In the genomic region with DNA sequence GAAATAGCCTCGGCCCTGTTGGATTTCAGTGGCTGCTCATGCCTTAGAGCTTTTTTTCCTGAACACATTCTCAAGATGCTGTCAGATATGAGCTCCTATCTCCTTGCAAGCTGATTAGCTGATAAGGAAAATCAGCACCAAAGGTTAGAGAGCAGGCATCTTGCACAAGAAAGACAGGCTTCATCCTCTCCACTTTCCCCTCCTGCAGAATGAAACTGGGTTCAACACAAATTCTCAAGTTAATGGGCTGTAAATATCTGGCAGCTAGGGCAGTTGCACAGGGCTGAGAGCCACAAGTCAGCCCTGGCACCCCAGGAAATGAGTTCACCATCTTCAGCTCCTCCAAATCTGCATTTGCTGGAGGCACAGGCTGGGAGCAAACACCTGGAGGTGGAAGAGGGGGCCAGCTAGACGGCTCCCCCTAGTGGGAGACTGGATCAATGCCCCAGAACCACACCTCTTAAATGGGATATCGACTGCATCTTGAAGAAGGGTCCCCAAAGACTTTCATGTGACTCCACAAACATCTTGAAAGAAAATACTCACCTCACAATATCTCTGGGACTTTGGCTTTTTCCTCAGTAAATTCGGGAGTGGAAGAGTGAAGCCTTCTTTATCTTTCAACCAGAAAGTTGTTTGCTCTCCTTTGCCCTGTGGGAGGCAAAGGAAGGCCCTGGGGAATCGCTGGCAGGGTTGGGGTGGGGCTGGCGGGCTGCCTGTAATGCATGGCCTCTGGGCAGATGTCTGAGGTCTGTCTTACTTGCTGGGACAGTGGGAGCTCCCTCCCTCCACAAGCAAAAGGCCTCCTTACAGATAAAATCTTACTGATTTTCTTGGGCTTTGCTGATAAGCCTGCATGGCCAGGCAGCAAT, we compare ENCODE assay signal across 1 cellular context.
A peak's percentile ranks its signal among the peaks of the same experiment; 100 is the strongest.
TF ChIP-seq lines count a peak whose summit lies in the region.

No MANE protein-coding gene starts in this region.

TF ChIP-seq in HepG2, 621 proteins besides CTCF, POLR2A, EP300 and RAD21 (continued from another document and continues in another):
- TF ChIP-seq, protein P1, sequence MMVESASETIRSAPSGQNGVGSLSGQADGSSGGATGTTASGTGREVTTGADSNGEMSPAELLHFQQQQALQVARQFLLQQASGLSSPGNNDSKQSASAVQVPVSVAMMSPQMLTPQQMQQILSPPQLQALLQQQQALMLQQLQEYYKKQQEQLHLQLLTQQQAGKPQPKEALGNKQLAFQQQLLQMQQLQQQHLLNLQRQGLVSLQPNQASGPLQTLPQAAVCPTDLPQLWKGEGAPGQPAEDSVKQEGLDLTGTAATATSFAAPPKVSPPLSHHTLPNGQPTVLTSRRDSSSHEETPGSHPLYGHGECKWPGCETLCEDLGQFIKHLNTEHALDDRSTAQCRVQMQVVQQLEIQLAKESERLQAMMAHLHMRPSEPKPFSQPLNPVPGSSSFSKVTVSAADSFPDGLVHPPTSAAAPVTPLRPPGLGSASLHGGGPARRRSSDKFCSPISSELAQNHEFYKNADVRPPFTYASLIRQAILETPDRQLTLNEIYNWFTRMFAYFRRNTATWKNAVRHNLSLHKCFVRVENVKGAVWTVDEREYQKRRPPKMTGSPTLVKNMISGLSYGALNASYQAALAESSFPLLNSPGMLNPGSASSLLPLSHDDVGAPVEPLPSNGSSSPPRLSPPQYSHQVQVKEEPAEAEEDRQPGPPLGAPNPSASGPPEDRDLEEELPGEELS (CRISPR knock-in tag; IDR thresholded peaks at IDR 0.05) = 0 out of 2 replicates have a peak, but pooled peaks have one; percentile 19
- peak; percentile 96 for TF ChIP-seq SMC3 (IDR thresholded peaks at IDR 0.05; ENCODE audit: low read length)
- TF ChIP-seq MTA1 (CRISPR knock-in tag; IDR thresholded peaks at IDR 0.05; ENCODE audit: borderline replicate concordance) = 0 out of 2 replicates have a peak, but pooled peaks have one; percentile 50
- TF ChIP-seq, protein P2, sequence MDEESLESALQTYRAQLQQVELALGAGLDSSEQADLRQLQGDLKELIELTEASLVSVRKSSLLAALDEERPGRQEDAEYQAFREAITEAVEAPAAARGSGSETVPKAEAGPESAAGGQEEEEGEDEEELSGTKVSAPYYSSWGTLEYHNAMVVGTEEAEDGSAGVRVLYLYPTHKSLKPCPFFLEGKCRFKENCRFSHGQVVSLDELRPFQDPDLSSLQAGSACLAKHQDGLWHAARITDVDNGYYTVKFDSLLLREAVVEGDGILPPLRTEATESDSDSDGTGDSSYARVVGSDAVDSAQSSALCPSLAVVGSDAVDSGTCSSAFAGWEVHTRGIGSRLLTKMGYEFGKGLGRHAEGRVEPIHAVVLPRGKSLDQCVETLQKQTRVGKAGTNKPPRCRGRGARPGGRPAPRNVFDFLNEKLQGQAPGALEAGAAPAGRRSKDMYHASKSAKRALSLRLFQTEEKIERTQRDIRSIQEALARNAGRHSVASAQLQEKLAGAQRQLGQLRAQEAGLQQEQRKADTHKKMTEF (CRISPR knock-in tag; IDR thresholded peaks at IDR 0.05) = peak; percentile 52; the same call in 1 of the 2 replicates
- TF ChIP-seq, protein P3, sequence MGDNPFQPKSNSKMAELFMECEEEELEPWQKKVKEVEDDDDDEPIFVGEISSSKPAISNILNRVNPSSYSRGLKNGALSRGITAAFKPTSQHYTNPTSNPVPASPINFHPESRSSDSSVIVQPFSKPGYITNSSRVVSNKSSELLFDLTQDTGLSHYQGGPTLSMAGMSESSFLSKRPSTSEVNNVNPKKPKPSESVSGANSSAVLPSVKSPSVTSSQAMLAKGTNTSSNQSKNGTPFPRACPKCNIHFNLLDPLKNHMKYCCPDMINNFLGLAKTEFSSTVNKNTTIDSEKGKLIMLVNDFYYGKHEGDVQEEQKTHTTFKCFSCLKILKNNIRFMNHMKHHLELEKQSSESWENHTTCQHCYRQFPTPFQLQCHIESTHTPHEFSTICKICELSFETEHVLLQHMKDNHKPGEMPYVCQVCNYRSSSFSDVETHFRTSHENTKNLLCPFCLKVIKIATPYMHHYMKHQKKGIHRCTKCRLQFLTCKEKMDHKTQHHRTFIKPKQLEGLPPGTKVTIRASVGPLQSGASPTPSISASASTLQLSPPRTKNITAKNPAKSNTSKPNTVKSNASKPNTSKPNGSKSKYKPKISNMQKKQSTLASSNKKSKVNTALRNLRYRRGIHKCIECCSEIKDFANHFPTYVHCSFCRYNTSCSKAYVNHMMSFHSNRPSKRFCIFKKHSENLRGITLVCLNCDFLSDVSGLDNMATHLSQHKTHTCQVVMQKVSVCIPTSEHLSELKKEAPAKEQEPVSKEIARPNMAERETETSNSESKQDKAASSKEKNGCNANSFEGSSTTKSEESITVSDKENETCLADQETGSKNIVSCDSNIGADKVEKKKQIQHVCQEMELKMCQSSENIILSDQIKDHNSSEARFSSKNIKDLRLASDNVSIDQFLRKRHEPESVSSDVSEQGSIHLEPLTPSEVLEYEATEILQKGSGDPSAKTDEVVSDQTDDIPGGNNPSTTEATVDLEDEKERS (CRISPR knock-in tag; IDR thresholded peaks at IDR 0.05) = peak; percentile 79
- no peak for TF ChIP-seq ZNF20 (CRISPR knock-in tag; IDR thresholded peaks at IDR 0.05)
- no peak for TF ChIP-seq NFKB2 (CRISPR knock-in tag; IDR thresholded peaks at IDR 0.05; ENCODE audit: borderline replicate concordance)
- no peak for TF ChIP-seq RFX5 (IDR thresholded peaks at IDR 0.05; ENCODE audit: low read depth, low read length)
- TF ChIP-seq ZSCAN29 (CRISPR knock-in tag; conservative IDR thresholded peaks at IDR 0.05) = 0 out of 2 replicates have a peak, but pooled peaks have one; percentile 51
- TF ChIP-seq, protein P4, sequence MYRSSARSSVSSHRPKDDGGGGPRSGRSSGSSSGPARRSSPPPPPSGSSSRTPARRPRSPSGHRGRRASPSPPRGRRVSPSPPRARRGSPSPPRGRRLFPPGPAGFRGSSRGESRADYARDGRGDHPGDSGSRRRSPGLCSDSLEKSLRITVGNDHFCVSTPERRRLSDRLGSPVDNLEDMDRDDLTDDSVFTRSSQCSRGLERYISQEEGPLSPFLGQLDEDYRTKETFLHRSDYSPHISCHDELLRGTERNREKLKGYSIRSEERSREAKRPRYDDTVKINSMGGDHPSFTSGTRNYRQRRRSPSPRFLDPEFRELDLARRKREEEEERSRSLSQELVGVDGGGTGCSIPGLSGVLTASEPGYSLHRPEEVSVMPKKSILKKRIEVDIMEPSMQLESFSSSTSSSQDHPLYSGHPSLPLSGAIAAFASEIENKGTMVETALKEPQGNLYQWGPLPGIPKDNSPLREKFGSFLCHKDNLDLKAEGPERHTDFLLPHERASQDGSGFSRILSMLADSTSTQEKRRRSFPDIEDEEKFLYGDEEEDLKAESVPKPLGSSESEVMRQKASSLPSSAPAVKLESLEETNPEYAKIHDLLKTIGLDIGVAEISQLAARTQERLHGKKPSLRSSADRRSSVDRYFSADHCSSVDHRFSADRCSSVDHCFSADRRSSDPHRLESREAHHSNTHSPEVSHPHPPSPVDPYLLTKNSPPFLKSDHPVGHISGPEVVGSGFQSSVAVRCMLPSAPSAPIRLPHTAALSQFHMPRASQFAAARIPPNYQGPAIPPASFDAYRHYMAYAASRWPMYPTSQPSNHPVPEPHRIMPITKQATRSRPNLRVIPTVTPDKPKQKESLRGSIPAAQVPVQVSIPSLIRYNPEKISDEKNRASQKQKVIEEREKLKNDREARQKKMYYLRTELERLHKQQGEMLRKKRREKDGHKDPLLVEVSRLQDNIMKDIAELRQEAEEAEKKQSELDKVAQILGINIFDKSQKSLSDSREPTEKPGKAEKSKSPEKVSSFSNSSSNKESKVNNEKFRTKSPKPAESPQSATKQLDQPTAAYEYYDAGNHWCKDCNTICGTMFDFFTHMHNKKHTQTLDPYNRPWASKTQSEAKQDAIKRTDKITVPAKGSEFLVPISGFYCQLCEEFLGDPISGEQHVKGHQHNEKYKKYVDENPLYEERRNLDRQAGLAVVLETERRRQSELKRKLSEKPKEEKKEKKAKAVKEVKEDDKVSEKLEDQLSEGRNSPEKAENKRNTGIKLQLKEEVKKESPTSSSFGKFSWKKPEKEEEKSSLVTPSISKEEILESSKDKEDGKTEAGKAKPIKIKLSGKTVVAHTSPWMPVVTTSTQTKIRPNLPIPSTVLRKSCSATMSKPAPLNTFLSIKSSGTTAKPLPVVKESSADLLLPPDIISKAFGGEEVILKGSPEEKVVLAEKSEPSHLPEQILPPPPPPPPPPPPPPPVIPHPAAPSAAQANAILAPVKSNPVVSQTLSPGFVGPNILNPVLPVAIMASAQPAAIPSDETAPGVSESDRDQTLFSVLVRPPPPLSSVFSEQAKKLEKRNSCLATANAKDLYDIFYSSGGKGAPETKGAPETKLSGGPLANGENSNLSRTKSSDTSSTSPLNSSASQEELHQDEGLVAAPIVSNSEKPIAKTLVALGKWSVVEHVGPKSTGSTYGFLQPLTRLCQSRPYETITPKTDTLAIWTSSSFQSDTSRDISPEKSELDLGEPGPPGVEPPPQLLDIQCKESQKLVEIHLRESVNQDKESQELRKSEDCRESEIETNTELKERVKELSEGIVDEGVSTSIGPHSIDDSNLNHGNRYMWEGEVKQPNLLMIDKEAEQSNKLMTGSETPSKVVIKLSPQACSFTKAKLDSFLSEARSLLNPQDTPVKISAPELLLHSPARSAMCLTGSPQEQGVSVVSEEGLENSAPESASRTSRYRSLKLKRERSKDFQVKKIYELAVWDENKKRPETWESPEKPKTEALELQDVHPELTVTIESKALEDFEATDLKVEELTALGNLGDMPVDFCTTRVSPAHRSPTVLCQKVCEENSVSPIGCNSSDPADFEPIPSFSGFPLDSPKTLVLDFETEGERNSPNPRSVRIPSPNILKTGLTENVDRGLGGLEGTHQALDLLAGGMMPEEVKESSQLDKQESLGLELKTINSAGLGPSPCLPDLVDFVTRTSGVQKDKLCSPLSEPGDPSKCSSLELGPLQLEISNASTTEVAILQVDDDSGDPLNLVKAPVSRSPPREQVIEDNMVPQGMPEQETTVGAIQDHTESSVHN (CRISPR knock-in tag; IDR thresholded peaks at IDR 0.05) = 0 out of 2 replicates have a peak, but pooled peaks have one; percentile 26
- TF ChIP-seq ZNF557 (CRISPR knock-in tag; IDR thresholded peaks at IDR 0.05) = no peak
- 0 out of 2 replicates have a peak, but pooled peaks have one; percentile 34 for TF ChIP-seq SSRP1 (CRISPR knock-in tag; IDR thresholded peaks at IDR 0.05)
- TF ChIP-seq, protein P5, sequence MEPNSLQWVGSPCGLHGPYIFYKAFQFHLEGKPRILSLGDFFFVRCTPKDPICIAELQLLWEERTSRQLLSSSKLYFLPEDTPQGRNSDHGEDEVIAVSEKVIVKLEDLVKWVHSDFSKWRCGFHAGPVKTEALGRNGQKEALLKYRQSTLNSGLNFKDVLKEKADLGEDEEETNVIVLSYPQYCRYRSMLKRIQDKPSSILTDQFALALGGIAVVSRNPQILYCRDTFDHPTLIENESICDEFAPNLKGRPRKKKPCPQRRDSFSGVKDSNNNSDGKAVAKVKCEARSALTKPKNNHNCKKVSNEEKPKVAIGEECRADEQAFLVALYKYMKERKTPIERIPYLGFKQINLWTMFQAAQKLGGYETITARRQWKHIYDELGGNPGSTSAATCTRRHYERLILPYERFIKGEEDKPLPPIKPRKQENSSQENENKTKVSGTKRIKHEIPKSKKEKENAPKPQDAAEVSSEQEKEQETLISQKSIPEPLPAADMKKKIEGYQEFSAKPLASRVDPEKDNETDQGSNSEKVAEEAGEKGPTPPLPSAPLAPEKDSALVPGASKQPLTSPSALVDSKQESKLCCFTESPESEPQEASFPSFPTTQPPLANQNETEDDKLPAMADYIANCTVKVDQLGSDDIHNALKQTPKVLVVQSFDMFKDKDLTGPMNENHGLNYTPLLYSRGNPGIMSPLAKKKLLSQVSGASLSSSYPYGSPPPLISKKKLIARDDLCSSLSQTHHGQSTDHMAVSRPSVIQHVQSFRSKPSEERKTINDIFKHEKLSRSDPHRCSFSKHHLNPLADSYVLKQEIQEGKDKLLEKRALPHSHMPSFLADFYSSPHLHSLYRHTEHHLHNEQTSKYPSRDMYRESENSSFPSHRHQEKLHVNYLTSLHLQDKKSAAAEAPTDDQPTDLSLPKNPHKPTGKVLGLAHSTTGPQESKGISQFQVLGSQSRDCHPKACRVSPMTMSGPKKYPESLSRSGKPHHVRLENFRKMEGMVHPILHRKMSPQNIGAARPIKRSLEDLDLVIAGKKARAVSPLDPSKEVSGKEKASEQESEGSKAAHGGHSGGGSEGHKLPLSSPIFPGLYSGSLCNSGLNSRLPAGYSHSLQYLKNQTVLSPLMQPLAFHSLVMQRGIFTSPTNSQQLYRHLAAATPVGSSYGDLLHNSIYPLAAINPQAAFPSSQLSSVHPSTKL (CRISPR knock-in tag; IDR thresholded peaks at IDR 0.05) = peak; percentile 61
- no peak for TF ChIP-seq BRCA1 (CRISPR knock-in tag; IDR thresholded peaks at IDR 0.05)
- no peak for TF ChIP-seq GLI4 (CRISPR knock-in tag; IDR thresholded peaks at IDR 0.05; ENCODE audit: borderline replicate concordance)
- TF ChIP-seq, protein P6, sequence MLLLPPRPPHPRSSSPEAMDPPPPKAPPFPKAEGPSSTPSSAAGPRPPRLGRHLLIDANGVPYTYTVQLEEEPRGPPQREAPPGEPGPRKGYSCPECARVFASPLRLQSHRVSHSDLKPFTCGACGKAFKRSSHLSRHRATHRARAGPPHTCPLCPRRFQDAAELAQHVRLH (CRISPR knock-in tag; IDR thresholded peaks at IDR 0.05; ENCODE audit: borderline replicate concordance, low read depth) = 0 out of 2 replicates have a peak, but pooled peaks have one; percentile 12
- TF ChIP-seq, protein P7, sequence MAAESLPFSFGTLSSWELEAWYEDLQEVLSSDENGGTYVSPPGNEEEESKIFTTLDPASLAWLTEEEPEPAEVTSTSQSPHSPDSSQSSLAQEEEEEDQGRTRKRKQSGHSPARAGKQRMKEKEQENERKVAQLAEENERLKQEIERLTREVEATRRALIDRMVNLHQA (CRISPR knock-in tag; IDR thresholded peaks at IDR 0.05) = no peak
- TF ChIP-seq ERF (CRISPR knock-in tag; IDR thresholded peaks at IDR 0.05) = peak; percentile 46; the same call in 1 of the 2 replicates
- peak; percentile 58; the same call in 1 of the 2 replicates for TF ChIP-seq ZNF501 (CRISPR knock-in tag; IDR thresholded peaks at IDR 0.05)
- 0 out of 2 replicates have a peak, but pooled peaks have one; percentile 57 for TF ChIP-seq CHD4 (IDR thresholded peaks at IDR 0.05; ENCODE audit: borderline replicate concordance, low read length)
- TF ChIP-seq SAP130 (CRISPR knock-in tag; IDR thresholded peaks at IDR 0.05; ENCODE audit: low read depth) = peak; percentile 30; the same call in 1 of the 2 replicates
- TF ChIP-seq PITX1 (CRISPR knock-in tag; IDR thresholded peaks at IDR 0.05) = peak; percentile 53; the same call in 1 of the 2 replicates
- TF ChIP-seq ZNF24 (IDR thresholded peaks at IDR 0.05) = no peak
- TF ChIP-seq HIVEP1 (CRISPR knock-in tag; IDR thresholded peaks at IDR 0.05) = no peak
- TF ChIP-seq ZMYM4 (CRISPR knock-in tag; IDR thresholded peaks at IDR 0.05) = peak; percentile 72; the same call in 1 of the 2 replicates
- peak; percentile 16; the same call in 1 of the 2 replicates for TF ChIP-seq SOX5 (CRISPR knock-in tag; IDR thresholded peaks at IDR 0.05; ENCODE audit: borderline replicate concordance)
- TF ChIP-seq, protein P8, sequence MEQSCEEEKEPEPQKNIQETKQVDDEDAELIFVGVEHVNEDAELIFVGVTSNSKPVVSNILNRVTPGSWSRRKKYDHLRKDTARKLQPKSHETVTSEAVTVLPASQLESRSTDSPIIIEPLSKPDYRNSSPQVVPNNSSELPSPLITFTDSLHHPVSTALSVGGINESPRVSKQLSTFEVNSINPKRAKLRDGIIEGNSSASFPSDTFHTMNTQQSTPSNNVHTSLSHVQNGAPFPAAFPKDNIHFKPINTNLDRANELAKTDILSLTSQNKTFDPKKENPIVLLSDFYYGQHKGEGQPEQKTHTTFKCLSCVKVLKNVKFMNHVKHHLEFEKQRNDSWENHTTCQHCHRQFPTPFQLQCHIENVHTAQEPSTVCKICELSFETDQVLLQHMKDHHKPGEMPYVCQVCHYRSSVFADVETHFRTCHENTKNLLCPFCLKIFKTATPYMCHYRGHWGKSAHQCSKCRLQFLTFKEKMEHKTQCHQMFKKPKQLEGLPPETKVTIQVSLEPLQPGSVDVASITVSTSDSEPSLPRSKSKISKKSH (CRISPR knock-in tag; IDR thresholded peaks at IDR 0.05; ENCODE audit: borderline replicate concordance) = no peak
- TF ChIP-seq ZNF556 (CRISPR knock-in tag; IDR thresholded peaks at IDR 0.05; ENCODE audit: borderline replicate concordance) = peak; percentile 19; the same call in 1 of the 2 replicates
- TF ChIP-seq ZIK1 (CRISPR knock-in tag; IDR thresholded peaks at IDR 0.05; ENCODE audit: borderline replicate concordance, low read depth) = no peak
